Comparison of ENCODE assay signal across 10 cellular contexts in the genomic region with DNA sequence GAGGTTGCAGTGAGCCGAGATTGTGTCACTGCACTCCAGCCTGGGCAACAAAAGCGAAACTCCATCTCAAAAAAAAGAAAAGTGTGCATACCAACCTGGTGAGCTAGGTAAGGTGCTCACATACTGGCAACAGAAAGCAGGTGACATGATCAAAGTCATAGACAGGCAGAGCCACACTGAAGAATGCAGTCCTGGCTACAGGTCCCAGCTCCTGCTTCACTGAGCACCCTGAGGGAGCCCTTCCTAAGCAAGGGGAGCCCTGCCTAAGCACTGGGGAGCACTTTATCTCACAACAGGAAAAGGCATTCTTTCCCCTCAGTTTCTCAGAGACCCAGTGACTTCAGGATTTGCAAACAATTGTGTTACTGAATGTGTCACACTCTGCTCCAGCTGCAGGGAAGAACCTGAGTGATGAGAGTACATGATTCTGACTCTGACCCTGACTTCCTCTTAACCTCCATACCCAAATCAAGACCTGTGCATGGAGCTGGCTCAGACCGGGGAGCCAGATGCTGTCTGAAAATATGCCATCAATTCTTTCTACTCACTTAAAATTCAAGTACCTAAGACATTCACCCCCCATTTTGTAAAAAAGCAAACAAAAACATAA.
DNase-seq lines count a peak whose midpoint lies in the region; ATAC-seq and TF ChIP-seq lines count a peak whose summit lies in the region.
"Had no signal": no experiment of that assay in that cellular context is flagged by ENCODE, and none has a peak within 500 bp of the region (broad histone marks: within the 10 kb centered on the region; RNA-seq: fewer than 3 reads in every experiment).

No MANE protein-coding gene starts in this region.

- H3K27ac Mint-ChIP-seq in activated T-cell treated with anti-CD3 and anti-CD28 coated beads, Interleukin-2, amount 50 U/mL, for 24 hours: peak overlapping the region; percentile 44
- H3K27ac Mint-ChIP-seq in stimulated activated naive B cell treated with anti-CD40 and anti-IgM and Interleukin-4, amounts not matched to agents 10 μg/mL and 1 μg/mL and 100 μg/mL, for 72 hours: no peak overlapping the region

- H3K27me3 ChIP-seq in RWPE2 (ENCODE audit: insufficient read depth, poor library complexity, severe bottlenecking): no peaks in the 10 kb centered on the region

- H3K27me3 Mint-ChIP-seq in activated T-cell treated with anti-CD3 and anti-CD28 coated beads, Interleukin-2, amount 50 U/mL, for 24 hours: no peaks in the 10 kb centered on the region
- H3K27me3 Mint-ChIP-seq in stimulated activated naive B cell treated with anti-CD40 and anti-IgM and Interleukin-4, amounts not matched to agents 10 μg/mL and 1 μg/mL and 100 μg/mL, for 72 hours: no peaks in the 10 kb centered on the region

- H3K9me3 Mint-ChIP-seq in activated T-cell treated with anti-CD3 and anti-CD28 coated beads, Interleukin-2, amount 50 U/mL, for 24 hours: no peaks in the 10 kb centered on the region
- no peaks in the 10 kb centered on the region for H3K9me3 Mint-ChIP-seq in stimulated activated naive B cell treated with anti-CD40 and anti-IgM and Interleukin-4, amounts not matched to agents 10 μg/mL and 1 μg/mL and 100 μg/mL, for 72 hours

- H3K4me3 ChIP-seq in RWPE2 (ENCODE audit: severe bottlenecking) (no peak overlapping the region), fibroblast of mammary gland (ENCODE audit: control insufficient read depth, low read depth, low read length) (no peak overlapping the region)
- H3K4me3 ChIP-seq: skin epidermis had no signal

- no peaks in the 10 kb centered on the region for H3K9me3 ChIP-seq in RWPE2 (ENCODE audit: severe bottlenecking)

- no peak overlapping the region for H3K4me3 Mint-ChIP-seq in activated T-cell treated with anti-CD3 and anti-CD28 coated beads, Interleukin-2, amount 50 U/mL, for 24 hours
- no peak overlapping the region for H3K4me3 Mint-ChIP-seq in stimulated activated naive B cell treated with anti-CD40 and anti-IgM and Interleukin-4, amounts not matched to agents 10 μg/mL and 1 μg/mL and 100 μg/mL, for 72 hours

- DNase-seq in activated T-cell treated with anti-CD3 and anti-CD28 coated beads, Interleukin-2, amount 50 U/mL, for 24 hours: no peak
- no peak for DNase-seq in activated T-cell treated with anti-CD3 and anti-CD28 coated beads, Interleukin-2, amount 50 U/mL, for 48 hours
- no peak for DNase-seq in RWPE2 (ENCODE audit: low spot score)
- peak; percentile 46 for DNase-seq in fibroblast of mammary gland (ENCODE audit: low read depth)
- DNase-seq in stimulated activated naive B cell treated with anti-CD40 and anti-IgM and Interleukin-4, amounts not matched to agents 10 μg/mL and 1 μg/mL and 100 μg/mL, for 72 hours: no peak
- DNase-seq in NCI-H82 treated with DMSO at 0.1 percent for 48 hours (lab: John Stamatoyannopoulos, UW; ENCODE audit: unreplicated experiment): no peak

- peak; percentile 52 for ATAC-seq in RWPE2 (ENCODE audit: low read depth)
- peak; percentile 70 to 74 for ATAC-seq in stimulated activated naive B cell treated with anti-CD40 and anti-IgM and Interleukin-4, amounts not matched to agents 10 μg/mL and 1 μg/mL and 100 μg/mL, for 72 hours (replicated peaks)
- no peak for ATAC-seq in GM21723 (IDR thresholded peaks at IDR 0.05; ENCODE audit: unreplicated experiment)
- no peak for ATAC-seq in HG02623 (IDR thresholded peaks at IDR 0.05; ENCODE audit: unreplicated experiment)

- peaks cover 70% of the 10 kb centered on the region for H3K4me1 ChIP-seq in RWPE2 (ENCODE audit: insufficient read depth, poor library complexity, severe bottlenecking)

- H3K4me1 Mint-ChIP-seq in activated T-cell treated with anti-CD3 and anti-CD28 coated beads, Interleukin-2, amount 50 U/mL, for 24 hours (ENCODE audit: low read depth): peaks cover 91% of the 10 kb centered on the region
- H3K4me1 Mint-ChIP-seq in stimulated activated naive B cell treated with anti-CD40 and anti-IgM and Interleukin-4, amounts not matched to agents 10 μg/mL and 1 μg/mL and 100 μg/mL, for 72 hours: peaks cover 50 to 75% of the 10 kb centered on the region in 2 donors

- no peak for TF ChIP-seq CTCF in RWPE2 (IDR thresholded peaks at IDR 0.05; ENCODE audit: poor library complexity, severe bottlenecking)
- TF ChIP-seq CTCF in fibroblast of mammary gland (conservative IDR thresholded peaks at IDR 0.05; ENCODE audit: control insufficient read depth, insufficient read depth, low read depth, low read length): no peak

- H3K36me3 Mint-ChIP-seq in activated T-cell treated with anti-CD3 and anti-CD28 coated beads, Interleukin-2, amount 50 U/mL, for 24 hours (ENCODE audit: low read depth): peaks cover 14% of the 10 kb centered on the region
- peaks cover 8 to 22% of the 10 kb centered on the region in 2 donors for H3K36me3 Mint-ChIP-seq in stimulated activated naive B cell treated with anti-CD40 and anti-IgM and Interleukin-4, amounts not matched to agents 10 μg/mL and 1 μg/mL and 100 μg/mL, for 72 hours

- peaks cover 11% of the 10 kb centered on the region for H3K36me3 ChIP-seq in RWPE2 (ENCODE audit: low read depth)

- peak overlapping the region; percentile 46 for H3K27ac ChIP-seq in RWPE2 (ENCODE audit: poor library complexity, severe bottlenecking)
- H3K27ac ChIP-seq: VCaP had no signal

Comparison
In these comparisons a context has a peak if more than half of its experiments do, and no peak if none do; other contexts are left out.
1. ATAC-seq: peak in RWPE2 (single experiment) and stimulated activated naive B cell treated with anti-CD40 and anti-IgM and Interleukin-4, amounts not matched to agents 10 μg/mL and 1 μg/mL and 100 μg/mL, for 72 hours (2 of 2); none in GM21723 (single experiment) and HG02623 (single experiment).